ENCODE assay signal across 9 cellular contexts in the genomic region with DNA sequence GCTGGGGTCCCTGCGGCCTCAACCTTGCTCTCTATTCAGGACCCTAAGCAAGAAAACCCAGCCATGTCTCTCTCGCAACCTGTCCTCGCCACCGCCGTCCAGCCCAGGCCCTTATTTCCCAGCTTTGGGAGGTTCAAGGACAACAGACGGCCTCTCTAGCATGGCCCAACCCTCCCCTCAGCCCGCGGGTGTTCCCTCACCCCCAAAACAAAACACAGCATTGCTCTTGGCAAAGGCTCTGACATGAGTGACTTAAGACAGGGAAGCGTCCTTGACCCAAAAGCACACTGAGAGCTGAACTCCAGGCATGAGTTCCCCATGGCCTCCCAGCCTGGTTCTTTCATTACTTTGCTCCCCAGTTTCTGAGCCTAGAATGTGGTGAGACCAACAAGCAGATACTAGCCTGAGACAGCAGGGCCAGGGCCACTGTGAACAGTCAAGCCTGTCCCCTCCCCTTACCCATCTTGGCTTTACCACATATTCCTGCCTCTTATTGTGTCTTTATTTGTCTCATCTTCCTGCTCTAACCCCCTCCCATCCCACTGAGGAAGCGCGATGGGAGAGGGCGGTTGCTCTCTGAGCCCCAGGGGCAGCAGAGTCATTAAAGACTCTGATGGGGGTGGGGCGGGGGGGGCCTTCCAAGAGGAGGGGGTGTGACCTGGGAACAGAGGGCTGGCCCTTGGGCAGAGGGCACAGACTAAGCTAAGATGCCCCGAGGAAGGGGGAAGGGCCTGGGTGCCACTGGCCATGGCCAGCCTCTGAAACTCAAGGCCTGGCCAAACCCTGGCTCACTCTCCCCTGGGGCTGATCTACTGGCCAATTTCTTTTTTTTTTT. TPM values are rescaled to one million over a fixed set of nuclear protein-coding genes. Genes with fewer than 3 reads are reported as not detected.
A peak's percentile ranks its signal among the peaks of the same experiment; 100 is the strongest.
DNase-seq lines count a peak whose midpoint lies in the region; ATAC-seq, FAIRE-seq and TF ChIP-seq lines count a peak whose summit lies in the region.
"Had no signal": no experiment of that assay in that cellular context is flagged by ENCODE, and none has a peak within 500 bp of the region (broad histone marks: within the 10 kb centered on the region; RNA-seq: fewer than 3 reads in every experiment).

No MANE protein-coding gene starts in this region.

- H3K27ac ChIP-seq in ascending aorta (peak overlapping the region; percentile 64 to 72), mesenchymal stem cell (ENCODE audit: low read length, poor library complexity, severe bottlenecking) (no peak overlapping the region), vagina (peak overlapping the region; percentile 90)

- H2BK5ac ChIP-seq in mesenchymal stem cell (ENCODE audit: low read depth, low read length, poor library complexity, severe bottlenecking), result no peak overlapping the region

- peak overlapping the region; percentile 98 for H2BK15ac ChIP-seq in mesenchymal stem cell (ENCODE audit: low read depth, poor library complexity, severe bottlenecking)

- H3K9ac ChIP-seq in mesenchymal stem cell (ENCODE audit: low read length), result peak overlapping the region; percentile 78

- DNase-seq in Right ventricle myocardium inferior (ENCODE audit: missing footprints), result no peak
- DNase-seq in cardiac septum (ENCODE audit: low spot score), result no peak
- peak in 1 of 2 donors; percentile 37 for DNase-seq in ascending aorta (ENCODE audit: low spot score in 2 of 2)
- peak; percentile 37 for DNase-seq in mesenchymal stem cell
- no peak for DNase-seq in vagina (ENCODE audit: extremely low spot score in 2 of 2)
- no peak for DNase-seq in HEK293T (ENCODE audit: extremely low spot score)
- no peak for DNase-seq in cerebellum (ENCODE audit: low spot score)
- DNase-seq in D721Med (ENCODE audit: insufficient read length, low spot score), result no peak

- H3K18ac ChIP-seq in mesenchymal stem cell (ENCODE audit: low read depth in 1 of 2, low read length in 2 of 2), result peak overlapping the region; percentile 91 to 93

- POLR2A ChIA-PET in HEK293T (lab: Yijun Ruan, JAX), result interaction anchor here (24.8 kb wide), 1 partner anchor 11 kb away, joined by 369 read pairs; a partner anchor contains a TSS

- 68% methylated on average over 13 of the region's 14 CpGs for WGBS in mesenchymal stem cell

- H2BK120ac ChIP-seq in mesenchymal stem cell (ENCODE audit: low read depth, low read length), result peak overlapping the region; percentile 82

- H3K14ac ChIP-seq in mesenchymal stem cell (ENCODE audit: low read length in 2 of 2), result peak overlapping the region in 1 of 2 experiments; percentile 38

- H3K79me1 ChIP-seq in mesenchymal stem cell (replicated peaks; ENCODE audit: low read length, poor library complexity, severe bottlenecking), result peaks cover 63% of the 10 kb centered on the region

- H4K91ac ChIP-seq in mesenchymal stem cell (ENCODE audit: low read length), result peak overlapping the region; percentile 98

- peak overlapping the region in 1 of 2 donors; percentile 62 for H3K4me3 ChIP-seq in ascending aorta
- peak overlapping the region in 1 of 2 experiments; percentile 36 for H3K4me3 ChIP-seq in mesenchymal stem cell (ENCODE audit: insufficient read depth in 1 of 2, low read depth in 1 of 2, low read length in 2 of 2)
- H3K4me3 ChIP-seq in vagina, result peak overlapping the region in 1 of 2 donors; percentile 37

- H2BK12ac ChIP-seq in mesenchymal stem cell (ENCODE audit: low read length in 2 of 2), result peak overlapping the region; percentile 71 to 99

- H2AFZ ChIP-seq in mesenchymal stem cell (ENCODE audit: low read depth, low read length), result no peak overlapping the region

- CTCF ChIA-PET in HEK293T (lab: Yijun Ruan, JAX), result interaction anchor here (0.6 kb wide), 1 partner anchor 50 kb away, joined by 3 read pairs; no protein-coding TSS in a partner anchor

- TF ChIP-seq POLR2A in vagina (IDR thresholded peaks at IDR 0.05), result no peak

- FAIRE-seq in D721Med (lab: Jason Lieb, UNC), result no peak

- intact Hi-C loops in Right ventricle myocardium inferior (cut with DNase I) (no loop called here), cardiac septum (cut with DNase I) (loop anchor here (5.0 kb wide), 1 partner anchor 212 kb away; a partner anchor contains a TSS), ascending aorta (cut with DNase I) (no loop called here), vagina (cut with DNase I) (no loop called here)

- H2AK5ac ChIP-seq in mesenchymal stem cell (ENCODE audit: low read length, severe bottlenecking), result peak overlapping the region; percentile 94

- peak overlapping the region; percentile 52 for H4K8ac ChIP-seq in mesenchymal stem cell (ENCODE audit: low read length)

- H3K36me3 ChIP-seq in ascending aorta, result peaks cover 0 to under 1% of the 10 kb centered on the region in 2 donors
- H3K36me3 ChIP-seq in mesenchymal stem cell (ENCODE audit: control insufficient read depth in 1 of 2, insufficient read depth in 2 of 2, low read depth in 1 of 2, low read length in 2 of 2), result peaks cover 23 to 25% of the 10 kb centered on the region in 2 experiments
- no peaks in the 10 kb centered on the region for H3K36me3 ChIP-seq in vagina
- H3K36me3 ChIP-seq: SJCRH30 had no signal

- H3K9me3 ChIP-seq in ascending aorta (no peaks in the 10 kb centered on the region), mesenchymal stem cell (ENCODE audit: control insufficient read depth, low read length) (no peaks in the 10 kb centered on the region), vagina (no peaks in the 10 kb centered on the region)
- H3K9me3 ChIP-seq: SJCRH30 had no signal

- peak; percentile 6 for ATAC-seq in Right ventricle myocardium inferior

- H3K23ac ChIP-seq in mesenchymal stem cell (ENCODE audit: low read length in 2 of 2), result peak overlapping the region in 1 of 2 experiments; percentile 51

- H3K27me3 ChIP-seq in ascending aorta (no peaks in the 10 kb centered on the region), mesenchymal stem cell (ENCODE audit: control insufficient read depth in 1 of 2, insufficient read depth in 1 of 2, low read length in 2 of 2) (no peaks in the 10 kb centered on the region), vagina (no peaks in the 10 kb centered on the region)
- H3K27me3 ChIP-seq: SJCRH30 had no signal

- peaks cover 37 to 38% of the 10 kb centered on the region in 2 donors for H3K4me1 ChIP-seq in ascending aorta
- H3K4me1 ChIP-seq in mesenchymal stem cell (ENCODE audit: control insufficient read depth, insufficient read depth, low read depth, low read length), result peaks cover 48% of the 10 kb centered on the region
- peaks cover 87% of the 10 kb centered on the region for H3K4me1 ChIP-seq in vagina

- TF ChIP-seq CTCF in ascending aorta (IDR thresholded peaks at IDR 0.05), result no peak
- no peak for TF ChIP-seq CTCF in vagina (IDR thresholded peaks at IDR 0.05)
- TF ChIP-seq CTCF in D721Med (IDR thresholded peaks at IDR 0.05; ENCODE audit: insufficient read depth, missing control alignments), result no peak

- H3K4ac ChIP-seq in mesenchymal stem cell (ENCODE audit: low read depth in 1 of 2, low read length in 2 of 2), result peak overlapping the region; percentile 98 to 99

- no peak overlapping the region for H3K4me2 ChIP-seq in mesenchymal stem cell (ENCODE audit: low read length, poor library complexity, severe bottlenecking)

TF ChIP-seq in HEK293T, 16 proteins besides CTCF, POLR2A, EP300 and RAD21:
- TF ChIP-seq TARDBP (IDR thresholded peaks at IDR 0.05) (no peak), FOXA1 (IDR thresholded peaks at IDR 0.05) (no peak), FOXK2 (IDR thresholded peaks at IDR 0.05) (no peak), HDGF (IDR thresholded peaks at IDR 0.05; ENCODE audit: borderline replicate concordance) (no peak), SUZ12 (IDR thresholded peaks at IDR 0.05) (no peak), LEF1 (IDR thresholded peaks at IDR 0.05; ENCODE audit: borderline replicate concordance) (no peak), ELF4 (IDR thresholded peaks at IDR 0.05) (no peak), NFRKB (IDR thresholded peaks at IDR 0.05) (no peak), CTBP1 (IDR thresholded peaks at IDR 0.05; ENCODE audit: borderline replicate concordance) (no peak)
TF ChIP-seq in HEK293T: peak in this region for 0.

RNA-seq across cellular contexts. Expression of a gene that starts 11.8 kb away (rescaled TPM):
- 18.9 TPM for total RNA-seq in Right ventricle myocardium inferior
- total RNA-seq in cardiac septum, result 17.1 TPM
- 141 TPM for total RNA-seq in ascending aorta
- 89.9 TPM for polyA plus RNA-seq in mesenchymal stem cell (2013, experiment 1 of 2)
- 89.1 TPM for polyA plus RNA-seq in mesenchymal stem cell (2013, experiment 2 of 2)
- 84.0 TPM for total RNA-seq in vagina
- 11.8 TPM for total RNA-seq in cerebellum
